In the genomic region with DNA sequence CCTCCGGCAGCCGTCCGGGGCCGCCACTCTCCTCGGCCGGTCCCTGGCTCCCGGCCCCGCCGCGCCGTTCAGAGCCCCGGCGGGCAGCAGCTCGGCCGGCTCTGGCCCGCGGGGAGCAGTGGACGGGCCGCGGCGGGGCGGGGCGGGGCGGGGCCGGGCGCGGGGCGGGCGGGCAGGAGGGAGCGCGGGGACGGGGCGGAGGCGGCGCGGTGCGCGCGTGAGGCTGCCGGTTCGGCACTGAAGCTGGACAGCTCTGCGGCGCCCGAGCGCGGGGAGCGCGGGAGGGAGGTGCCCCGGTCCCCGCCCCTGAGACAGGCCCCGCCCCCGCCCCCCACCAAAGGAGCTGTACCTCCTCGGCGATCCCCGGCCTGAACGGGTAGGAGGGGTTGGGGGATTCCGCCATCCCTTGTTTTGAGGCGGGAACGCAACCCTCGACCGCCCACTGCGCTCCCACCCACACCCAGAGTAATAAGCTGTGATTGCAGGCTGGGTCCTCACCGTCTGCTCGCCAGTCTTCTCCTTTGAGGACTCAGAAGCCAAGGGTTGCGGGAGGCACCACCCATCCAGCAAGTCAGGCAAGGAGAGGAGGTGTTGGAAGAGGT, we compare ENCODE assay signal across 8 cellular contexts. TPM values are rescaled to one million over a fixed set of nuclear protein-coding genes. Genes with fewer than 3 reads are reported as not detected.
DNase-seq lines count a peak whose midpoint lies in the region; ATAC-seq, FAIRE-seq and TF ChIP-seq lines count a peak whose summit lies in the region.

A gene (minus strand): TSS at position 239 of the 602 bp plus-strand sequence. CDS start 50,747 bp downstream, outside the sequence.

- CTCF ChIA-PET in naive thymus-derived CD4-positive, alpha-beta T cell (lab: Charles Lee) = no interaction called here

- no peak for ATAC-seq in naive thymus-derived CD4-positive, alpha-beta T cell
- no peak for ATAC-seq in GM21723 (IDR thresholded peaks at IDR 0.05; ENCODE audit: unreplicated experiment)

- POLR2A ChIA-PET in naive thymus-derived CD4-positive, alpha-beta T cell (lab: Charles Lee) = no interaction called here

- H3K9me3 Mint-ChIP-seq in naive thymus-derived CD4-positive, alpha-beta T cell = peaks cover 0 to 14% (median 3%) of the 10 kb centered on the region in 11 donors

- H3K4me1 ChIP-seq in naive thymus-derived CD4-positive, alpha-beta T cell (ENCODE audit: control insufficient read depth in 2 of 2, insufficient read depth in 2 of 2, low read length in 2 of 2) = no peaks in the 10 kb centered on the region

- H3K36me3 ChIP-seq in naive thymus-derived CD4-positive, alpha-beta T cell (ENCODE audit: control insufficient read depth in 2 of 3, insufficient read depth in 3 of 3, low read length in 3 of 3) = no peaks in the 10 kb centered on the region

- DNase-seq in ELF-1 (ENCODE audit: low read depth, low spot score) (peak; percentile 20), NCI-H2227 (lab: John Stamatoyannopoulos, UW; ENCODE audit: unreplicated experiment) (peak; percentile 66), coronary artery (ENCODE audit: low spot score) (no peak), HUDEP-2 (lab: John Stamatoyannopoulos, UW; ENCODE audit: unreplicated experiment in 76 of 76) (no peak), HTR-8/SVneo (ENCODE audit: insufficient read length, low spot score) (no peak)
- DNase-seq in naive thymus-derived CD4-positive, alpha-beta T cell = no peak
- no peak for DNase-seq in activated naive CD4-positive, alpha-beta T cell treated with anti-CD3 and anti-CD28 coated beads, Interleukin-2, amount 50 U/mL, for 16 hours

- peaks cover 0 to 9% of the 10 kb centered on the region in 2 donors for H3K27me3 ChIP-seq in naive thymus-derived CD4-positive, alpha-beta T cell (ENCODE audit: control insufficient read depth in 2 of 2, insufficient read depth in 2 of 2, low read length in 2 of 2)

- no peak within 1 kb of the TSS for H3K27ac ChIP-seq in coronary artery
- H3K27ac ChIP-seq in naive thymus-derived CD4-positive, alpha-beta T cell (ENCODE audit: low read depth, low read length) = no peak within 1 kb of the TSS

- H3K27ac Mint-ChIP-seq in naive thymus-derived CD4-positive, alpha-beta T cell = no peak within 1 kb of the TSS

- H3K27me3 Mint-ChIP-seq in naive thymus-derived CD4-positive, alpha-beta T cell = peaks cover 62 to 83% (median 80%) of the 10 kb centered on the region in 5 donors

- TF ChIP-seq CTCF in coronary artery (IDR thresholded peaks at IDR 0.05) = no peak

- peaks cover 0 to 17% (median 7%) of the 10 kb centered on the region in 7 donors for H3K4me1 Mint-ChIP-seq in naive thymus-derived CD4-positive, alpha-beta T cell

- H3K36me3 Mint-ChIP-seq in naive thymus-derived CD4-positive, alpha-beta T cell = peaks cover 0 to 8% (median 0%) of the 10 kb centered on the region in 5 donors

- H3K4me3 Mint-ChIP-seq in naive thymus-derived CD4-positive, alpha-beta T cell = peak within 1 kb of the TSS in 8 of 10 donors; percentile 21 to 62 (median 45)

- intact Hi-C loops in naive thymus-derived CD4-positive, alpha-beta T cell (cut with micrococcal nuclease) = no loop called here

- no peak for FAIRE-seq in HTR-8/SVneo (lab: Jason Lieb, UNC)

- H3K9me3 ChIP-seq in naive thymus-derived CD4-positive, alpha-beta T cell (ENCODE audit: control insufficient read depth in 2 of 3, low read length in 3 of 3) = no peaks in the 10 kb centered on the region

- peak within 1 kb of the TSS; percentile 37 for H3K4me3 ChIP-seq in coronary artery
- H3K4me3 ChIP-seq in naive thymus-derived CD4-positive, alpha-beta T cell (ENCODE audit: low read length) = no peak within 1 kb of the TSS

RNA-seq across cellular contexts. Expression of the gene that starts here (rescaled TPM):
- total RNA-seq in naive thymus-derived CD4-positive, alpha-beta T cell = not detected
- not detected for polyA plus RNA-seq in naive thymus-derived CD4-positive, alpha-beta T cell

Comparison
In these comparisons a context has a peak if more than half of its experiments do, and no peak if none do; other contexts are left out.
1. DNase-seq: peak in ELF-1 (single experiment) and NCI-H2227 (single experiment); none in coronary artery (single experiment), naive thymus-derived CD4-positive, alpha-beta T cell (0 of 9), HUDEP-2 (0 of 76), HTR-8/SVneo (single experiment) and activated naive CD4-positive, alpha-beta T cell treated with anti-CD3 and anti-CD28 coated beads, Interleukin-2, amount 50 U/mL, for 16 hours (single experiment).